ENCODE assay signal across 11 cellular contexts in genomic region chr1:68470388-68470970, GRCh38. TPM values are rescaled to one million over a fixed set of nuclear protein-coding genes. Genes with fewer than 3 reads are reported as not detected.
DNase-seq lines count a peak whose midpoint lies in the region; ATAC-seq, FAIRE-seq and TF ChIP-seq lines count a peak whose summit lies in the region.
"Had no signal": no experiment of that assay in that cellular context is flagged by ENCODE, and none has a peak within 500 bp of the region (broad histone marks: within the 10 kb centered on the region; RNA-seq: fewer than 3 reads in every experiment).

No MANE protein-coding gene starts in this region.

- H3K4me2 ChIP-seq in SK-N-SH: no peak overlapping the region

- no peaks in the 10 kb centered on the region for H3K36me3 Mint-ChIP-seq in T-helper 17 cell (ENCODE audit: low read depth)
- H3K36me3 Mint-ChIP-seq: activated naive CD8-positive, alpha-beta T cell had no signal

- H3K27me3 ChIP-seq in left ventricle myocardium inferior (ENCODE audit: low read depth): no peaks in the 10 kb centered on the region
- no peaks in the 10 kb centered on the region for H3K27me3 ChIP-seq in SK-N-SH (ENCODE audit: insufficient read depth)
- H3K27me3 ChIP-seq in effector memory CD4-positive, alpha-beta T cell (replicated peaks; ENCODE audit: control insufficient read depth, insufficient read depth, low read length, poor library complexity, severe bottlenecking): no peaks in the 10 kb centered on the region

- H2AFZ ChIP-seq in SK-N-SH (ENCODE audit: low read depth): no peak overlapping the region

- intact Hi-C loops in left ventricle myocardium inferior (cut with micrococcal nuclease): no loop called here
- intact Hi-C loops in left ventricle myocardium superior (cut with micrococcal nuclease): no loop called here

- H4K20me1 ChIP-seq in SK-N-SH (ENCODE audit: insufficient read depth): no peaks in the 10 kb centered on the region

- H3K4me3 ChIP-seq in left ventricle myocardium inferior (no peak overlapping the region), SK-N-SH (ENCODE audit: low read depth in 2 of 2, low read length in 1 of 2) (no peak overlapping the region)
- no peak overlapping the region for H3K4me3 ChIP-seq in effector memory CD4-positive, alpha-beta T cell (ENCODE audit: insufficient read depth, low read depth, low read length, poor library complexity, severe bottlenecking)

- no peak overlapping the region for H3K9ac ChIP-seq in SK-N-SH

- TF ChIP-seq CTCF in left ventricle myocardium inferior (IDR thresholded peaks at IDR 0.05; ENCODE audit: borderline replicate concordance) (peak; percentile 72), SK-N-SH (IDR thresholded peaks at IDR 0.05) (peak; percentile 91)

- peaks cover 5% of the 10 kb centered on the region for H3K27me3 Mint-ChIP-seq in T-helper 17 cell
- H3K27me3 Mint-ChIP-seq: activated naive CD8-positive, alpha-beta T cell had no signal

- DNase-seq in left ventricle myocardium inferior (no peak), left ventricle myocardium superior (no peak), SK-N-SH (no peak), glomerular visceral epithelial cell (ENCODE audit: extremely low spot score) (peak; percentile 25), GDM1 (lab: John Stamatoyannopoulos, UW) (no peak), T-helper 17 cell (no peak), GM19239 (ENCODE audit: insufficient read length, low spot score) (no peak)
- DNase-seq in effector memory CD4-positive, alpha-beta T cell: no peak
- DNase-seq: NCI-H1436, right cardiac atrium had no signal

- H3K9me3 ChIP-seq in left ventricle myocardium inferior (replicated peaks) (peaks cover 8% of the 10 kb centered on the region), SK-N-SH (no peaks in the 10 kb centered on the region), T-helper 17 cell (ENCODE audit: control insufficient read depth, low read length, poor library complexity, severe bottlenecking) (no peaks in the 10 kb centered on the region)
- H3K9me3 ChIP-seq in effector memory CD4-positive, alpha-beta T cell (ENCODE audit: control insufficient read depth, low read length): no peaks in the 10 kb centered on the region

- WGBS in SK-N-SH (ENCODE audit: low lambda C conversion rate): 89% methylated on average over 2 of the region's 2 CpGs

- no peaks in the 10 kb centered on the region for H3K9me2 ChIP-seq in SK-N-SH

- no peak overlapping the region for H3K4me3 Mint-ChIP-seq in T-helper 17 cell
- H3K4me3 Mint-ChIP-seq: activated naive CD8-positive, alpha-beta T cell had no signal

- H3K4me1 ChIP-seq in left ventricle myocardium inferior (no peaks in the 10 kb centered on the region), SK-N-SH (ENCODE audit: control insufficient read depth in 1 of 2, insufficient read depth in 2 of 2, low read depth in 1 of 2, low read length in 1 of 2) (no peaks in the 10 kb centered on the region; a peak in 1 of 4 replicates)
- no peaks in the 10 kb centered on the region for H3K4me1 ChIP-seq in effector memory CD4-positive, alpha-beta T cell (ENCODE audit: control insufficient read depth, insufficient read depth, low read length, poor library complexity, severe bottlenecking)

- peak; percentile 81 for TF ChIP-seq RAD21 in SK-N-SH (IDR thresholded peaks at IDR 0.05; ENCODE audit: low read length)

- H3K27ac ChIP-seq in left ventricle myocardium inferior (replicated peaks): no peak overlapping the region
- no peak overlapping the region for H3K27ac ChIP-seq in SK-N-SH (ENCODE audit: low read depth in 2 of 2, low read length in 1 of 2)
- H3K27ac ChIP-seq in effector memory CD4-positive, alpha-beta T cell (ENCODE audit: insufficient read depth, low read length, poor library complexity, severe bottlenecking): no peak overlapping the region

- FAIRE-seq in GM19239 (lab: Jason Lieb, UNC): no peak

- no peaks in the 10 kb centered on the region for H3K79me2 ChIP-seq in SK-N-SH (ENCODE audit: insufficient read depth)

- no peak overlapping the region for H3K27ac Mint-ChIP-seq in T-helper 17 cell
- H3K27ac Mint-ChIP-seq: activated naive CD8-positive, alpha-beta T cell had no signal

- no peaks in the 10 kb centered on the region for H3K4me1 Mint-ChIP-seq in T-helper 17 cell

- CTCF ChIA-PET in SK-N-SH (lab: Yijun Ruan, JAX): interaction anchor here (0.7 to 3.4 kb wide), 22 partner anchors 8 to 1673 kb away, joined by 3 to 25 read pairs (median 3); no protein-coding TSS in a partner anchor

- H3F3A ChIP-seq in SK-N-SH (replicated peaks; ENCODE audit: insufficient read depth): no peaks in the 10 kb centered on the region

- no peak for TF ChIP-seq EP300 in SK-N-SH (IDR thresholded peaks at IDR 0.05; ENCODE audit: borderline replicate concordance in 1 of 2, low read depth in 1 of 2, low read length in 1 of 2)

- POLR2A ChIA-PET in SK-N-SH (lab: Yijun Ruan, JAX): no interaction called here

- ATAC-seq in left ventricle myocardium superior: no peak
- ATAC-seq in T-helper 17 cell: no peak
- ATAC-seq: right cardiac atrium had no signal

- no peaks in the 10 kb centered on the region for H3K36me3 ChIP-seq in left ventricle myocardium inferior
- H3K36me3 ChIP-seq in SK-N-SH (replicated peaks in 1 of 2; ENCODE audit: control insufficient read depth in 1 of 2, insufficient read depth in 2 of 2, low read length in 1 of 2): peaks cover 5 to 7% of the 10 kb centered on the region in 2 experiments
- no peaks in the 10 kb centered on the region for H3K36me3 ChIP-seq in effector memory CD4-positive, alpha-beta T cell (ENCODE audit: control insufficient read depth, insufficient read depth, low read length)

TF ChIP-seq in SK-N-SH, 30 proteins besides CTCF, POLR2A, EP300 and RAD21:
- TF ChIP-seq ZBTB33 (IDR thresholded peaks at IDR 0.05; ENCODE audit: borderline replicate concordance, low read depth): no peak
- no peak for TF ChIP-seq NFIC (IDR thresholded peaks at IDR 0.05; ENCODE audit: borderline replicate concordance)
- peak; percentile 46 for TF ChIP-seq SMC3 (IDR thresholded peaks at IDR 0.05; ENCODE audit: low read depth, low read length)
- no peak for TF ChIP-seq GABPA (IDR thresholded peaks at IDR 0.05; ENCODE audit: low read depth)
- TF ChIP-seq USF1 (IDR thresholded peaks at IDR 0.05; ENCODE audit: borderline replicate concordance, low read depth): no peak

RNA-seq across cellular contexts. Expression of gene RPE65, which starts 20.7 kb away (rescaled TPM):
- total RNA-seq in left ventricle myocardium inferior (not detected), left ventricle myocardium superior (not detected), T-helper 17 cell (not detected)
- 0.02 and 0.03 TPM in 2 replicates for polyA plus RNA-seq in SK-N-SH (2012; rRNA removed)
- 0.04 and 0.08 TPM in 2 replicates for polyA plus RNA-seq in SK-N-SH (2012; cell fraction: cytosol; rRNA removed)
- polyA plus RNA-seq in SK-N-SH (2012; cell fraction: nucleus; rRNA removed): 0.02 and 0.05 TPM in 2 replicates
- total RNA-seq: right cardiac atrium had no signal

RNA-seq across cellular contexts. Expression of gene DEPDC1, which starts 26.4 kb away (rescaled TPM):
- total RNA-seq in left ventricle myocardium inferior (0.27 TPM), left ventricle myocardium superior (0.45 TPM), T-helper 17 cell (under 1 TPM in 1 of 2 donors, not detected in 1; 0.16 TPM)
- polyA plus RNA-seq in SK-N-SH (2012; rRNA removed): 3.8 TPM in 2 replicates
- 6.0 and 7.5 TPM in 2 replicates for polyA plus RNA-seq in SK-N-SH (2012; cell fraction: cytosol; rRNA removed)
- 1.7 and 2.7 TPM in 2 replicates for polyA plus RNA-seq in SK-N-SH (2012; cell fraction: nucleus; rRNA removed)
